Comparison of ENCODE assay signal across 16 cellular contexts in the genomic region with DNA sequence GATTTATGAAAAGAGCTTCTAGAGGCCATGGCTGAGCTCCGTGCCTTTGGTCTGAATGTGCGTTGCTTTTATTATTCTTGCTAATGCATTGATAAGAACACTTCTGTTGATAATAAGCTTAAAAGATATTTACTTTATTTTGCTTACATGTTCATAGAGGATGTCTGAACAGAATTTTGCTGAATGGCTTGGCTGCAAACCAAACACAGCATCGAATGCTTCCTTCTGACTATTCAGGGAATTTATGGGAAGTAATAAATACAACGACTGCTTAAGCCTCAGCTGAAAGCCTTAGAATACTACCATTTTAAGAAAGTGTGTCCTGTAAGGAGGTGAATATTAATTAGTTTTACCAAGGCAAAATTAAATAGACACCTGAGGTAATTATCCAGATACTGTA.
"Had no signal": no experiment of that assay in that cellular context is flagged by ENCODE, and none has a peak within 500 bp of the region (broad histone marks: within the 10 kb centered on the region; RNA-seq: fewer than 3 reads in every experiment).

No MANE protein-coding gene starts in this region.

- H3K27me3 ChIP-seq: colonic mucosa, heart left ventricle, right lobe of liver had no signal

- DNase-seq: colonic mucosa; dermis blood vessel endothelial cell; endodermal cell; heart left ventricle; hypothalamus; kidney glomerular epithelial cell; mammary epithelial cell; naive thymus-derived CD4-positive, alpha-beta T cell; nephron progenitor cell; right lobe of liver; stimulated activated naive CD4-positive, alpha-beta T cell treated with Interleukin-2 at 50 U/mL for 16 hours; trophoblast cell had no signal

- H3K4me3 ChIP-seq: colonic mucosa, heart left ventricle, prostate gland, right lobe of liver had no signal

- H3K36me3 ChIP-seq: colonic mucosa, heart left ventricle, prostate gland, right lobe of liver had no signal

- H3K9me3 ChIP-seq: colonic mucosa, prostate gland, right lobe of liver had no signal

- ATAC-seq: esophagus mucosa; heart left ventricle; left lobe of liver; naive thymus-derived CD4-positive, alpha-beta T cell; right lobe of liver had no signal

- H3K4me1 ChIP-seq: colonic mucosa, heart left ventricle, parathyroid adenoma, prostate gland, right lobe of liver had no signal
